Comparison of ENCODE assay signal across 16 cellular contexts in genomic region chr2:212941361-212941760, GRCh38.
DNase-seq lines count a peak whose midpoint lies in the region; ATAC-seq and TF ChIP-seq lines count a peak whose summit lies in the region.
"Had no signal": no experiment of that assay in that cellular context is flagged by ENCODE, and none has a peak within 500 bp of the region (broad histone marks: within the 10 kb centered on the region; RNA-seq: fewer than 3 reads in every experiment).

No MANE protein-coding gene starts in this region.

- TF ChIP-seq CTCF in PC-3 (conservative IDR thresholded peaks at IDR 0.05; ENCODE audit: low read depth, low read length) (no peak), esophagus squamous epithelium (IDR thresholded peaks at IDR 0.05) (no peak), thyroid gland (IDR thresholded peaks at IDR 0.05) (peak in 2 of 6 experiments; percentile 15 to 27), gastrocnemius medialis (IDR thresholded peaks at IDR 0.05 in 4 of 5, conservative IDR thresholded peaks at IDR 0.05 in 1 of 5) (no peak)

- no TSS peak for BruUV-seq in PC-3 (replicated peaks; lab: Mats Ljungman, UMichigan)

- DNase-seq in NCI-H748 (lab: John Stamatoyannopoulos, UW; ENCODE audit: unreplicated experiment) (peak; percentile 26), NCI-H748 treated with DMSO at 0.1 percent for 48 hours (lab: John Stamatoyannopoulos, UW) (no peak), PC-3 (no peak), esophagus squamous epithelium (lab: John Stamatoyannopoulos, UW) (no peak), thyroid gland (no peak), NCI-H1436 treated with DMSO at 0.1 percent for 48 hours (lab: John Stamatoyannopoulos, UW) (no peak), gastrocnemius medialis (no peak)
- DNase-seq: activated CD4-positive, alpha-beta memory T cell treated with anti-CD3 and anti-CD28 coated beads for 36 hours; activated effector memory CD4-positive, alpha-beta T cell treated with anti-CD3 and anti-CD28 coated beads, Interleukin-2, amount 50 U/mL, for 16 hours; activated naive CD8-positive, alpha-beta T cell treated with anti-CD3 and anti-CD28 coated beads, Interleukin-2, amount 50 U/mL, for 24 hours; activated T-cell treated with anti-CD3 and anti-CD28 coated beads for 4 hours; naive thymus-derived CD8-positive, alpha-beta T cell; T1000 had no signal

- no peak overlapping the region; the same call in 1 of the 2 replicates for H2AFZ ChIP-seq in PC-3 (ENCODE audit: low read length)

- H3K27ac ChIP-seq in PC-3 (ENCODE audit: low read length) (peak overlapping the region; percentile 71), esophagus squamous epithelium (peak overlapping the region in 3 of 4 donors; percentile 50 to 66 (median 61)), thyroid gland (peak overlapping the region; percentile 47 to 71 (median 48)), gastrocnemius medialis (no peak overlapping the region)
- H3K27ac ChIP-seq: BLaER1 treated with 17β-estradiol and CSF1 and Interleukin-3, amounts not matched to agents 10 nM and 100 nM; upper lobe of left lung had no signal

- no peak for ATAC-seq in PC-3
- ATAC-seq in gastrocnemius medialis, result no peak
- ATAC-seq in HG02870 (IDR thresholded peaks at IDR 0.05; ENCODE audit: unreplicated experiment), result no peak
- ATAC-seq: activated naive CD8-positive, alpha-beta T cell treated with anti-CD3 and anti-CD28 coated beads, Interleukin-2, amount 50 U/mL, for 24 hours; naive thymus-derived CD8-positive, alpha-beta T cell had no signal

- H3K9me3 ChIP-seq in PC-3 (ENCODE audit: low read length), result no peaks in the 10 kb centered on the region
- no peaks in the 10 kb centered on the region for H3K9me3 ChIP-seq in esophagus squamous epithelium
- H3K9me3 ChIP-seq in thyroid gland, result no peaks in the 10 kb centered on the region
- H3K9me3 ChIP-seq in gastrocnemius medialis, result no peaks in the 10 kb centered on the region
- H3K9me3 ChIP-seq: BLaER1 treated with 17β-estradiol and CSF1 and Interleukin-3, amounts not matched to agents 10 nM and 100 nM; upper lobe of left lung had no signal

- peaks cover 26% of the 10 kb centered on the region for H3K4me1 ChIP-seq in PC-3 (ENCODE audit: insufficient read depth, low read length)
- peaks cover 0 to 46% (median 13%) of the 10 kb centered on the region in 3 donors for H3K4me1 ChIP-seq in esophagus squamous epithelium
- peaks cover 28 to 29% of the 10 kb centered on the region in 2 donors for H3K4me1 ChIP-seq in thyroid gland
- H3K4me1 ChIP-seq in gastrocnemius medialis, result peaks cover 20 to 22% of the 10 kb centered on the region in 2 donors
- H3K4me1 ChIP-seq: BLaER1 treated with 17β-estradiol and CSF1 and Interleukin-3, amounts not matched to agents 10 nM and 100 nM; upper lobe of left lung had no signal

- POLR2A ChIA-PET in PC-3 (lab: Charles Lee; ENCODE audit: unreplicated experiment), result no interaction called here

- H3K27me3 ChIP-seq in PC-3 (ENCODE audit: low read length) (no peaks in the 10 kb centered on the region), esophagus squamous epithelium (no peaks in the 10 kb centered on the region), thyroid gland (no peaks in the 10 kb centered on the region), gastrocnemius medialis (no peaks in the 10 kb centered on the region)
- H3K27me3 ChIP-seq: BLaER1 treated with 17β-estradiol and CSF1 and Interleukin-3, amounts not matched to agents 10 nM and 100 nM; upper lobe of left lung had no signal

- H3K4me2 ChIP-seq in PC-3 (ENCODE audit: low read length), result peak overlapping the region; percentile 55
- H3K4me2 ChIP-seq: BLaER1 treated with 17β-estradiol and CSF1 and Interleukin-3, amounts not matched to agents 10 nM and 100 nM had no signal

- peak overlapping the region; percentile 30; the same call in 1 of the 2 replicates for H3K9ac ChIP-seq in PC-3 (ENCODE audit: low read length)
- H3K9ac ChIP-seq: BLaER1 treated with 17β-estradiol and CSF1 and Interleukin-3, amounts not matched to agents 10 nM and 100 nM had no signal

- H3K9me2 ChIP-seq in PC-3 (replicated peaks; ENCODE audit: low read length), result no peaks in the 10 kb centered on the region

- H3K79me2 ChIP-seq in PC-3 (ENCODE audit: low read length), result no peaks in the 10 kb centered on the region

- TF ChIP-seq POLR2A in esophagus squamous epithelium (IDR thresholded peaks at IDR 0.05) (no peak), thyroid gland (IDR thresholded peaks at IDR 0.05) (no peak), gastrocnemius medialis (IDR thresholded peaks at IDR 0.05) (no peak)

- in situ Hi-C loops in gastrocnemius medialis (cut with MboI; ENCODE audit: low sequenced_read_pairs in 4 of 4), result no loop called here

- intact Hi-C loops in PC-3 (cut with micrococcal nuclease), result loop anchor here (2.0 kb wide), 1 partner anchor 211 kb away; no protein-coding TSS in a partner anchor
- intact Hi-C loops in esophagus squamous epithelium (cut with DNase I), result no loop called here
- intact Hi-C loops in thyroid gland (cut with DNase I), result no loop called here
- intact Hi-C loops in gastrocnemius medialis (cut with DNase I; ENCODE audit: low total_unique reads), result no loop called here

- H3K4me3 ChIP-seq in PC-3 (ENCODE audit: low read length) (peak overlapping the region; percentile 9; the same call in 1 of the 2 replicates), esophagus squamous epithelium (no peak overlapping the region), thyroid gland (replicated peaks in 1 of 3) (no peak overlapping the region), gastrocnemius medialis (no peak overlapping the region)
- H3K4me3 ChIP-seq: BLaER1 treated with 17β-estradiol and CSF1 and Interleukin-3, amounts not matched to agents 10 nM and 100 nM; upper lobe of left lung had no signal

- CTCF ChIA-PET in PC-3 (lab: Charles Lee), result no interaction called here

- no peaks in the 10 kb centered on the region for H3K36me3 ChIP-seq in PC-3 (ENCODE audit: low read depth, low read length)
- H3K36me3 ChIP-seq in esophagus squamous epithelium, result no peaks in the 10 kb centered on the region
- no peaks in the 10 kb centered on the region for H3K36me3 ChIP-seq in thyroid gland
- no peaks in the 10 kb centered on the region for H3K36me3 ChIP-seq in gastrocnemius medialis
- H3K36me3 ChIP-seq: BLaER1 treated with 17β-estradiol and CSF1 and Interleukin-3, amounts not matched to agents 10 nM and 100 nM; upper lobe of left lung had no signal

- H4K20me1 ChIP-seq in PC-3 (ENCODE audit: low read length), result no peaks in the 10 kb centered on the region
- H4K20me1 ChIP-seq: BLaER1 treated with 17β-estradiol and CSF1 and Interleukin-3, amounts not matched to agents 10 nM and 100 nM had no signal

- 47 to 53% methylated on average over 2 of the region's 2 CpGs for WGBS in esophagus squamous epithelium, 2 donors
- 72 to 76% methylated on average over 2 of the region's 2 CpGs for WGBS in thyroid gland, 2 donors

- H3F3A ChIP-seq in PC-3 (ENCODE audit: low read length, unreplicated experiment), result no peaks in the 10 kb centered on the region

Comparison
In these comparisons a context has a peak if more than half of its experiments do, and no peak if none do; other contexts are left out.
1. H3K27ac ChIP-seq: peak in PC-3 (single experiment), esophagus squamous epithelium (3 of 4) and thyroid gland (3 of 3); none in gastrocnemius medialis (0 of 4).